9 cellular contexts compared by ENCODE assay signal in genomic region chr6:163793584-163793983, GRCh38.
DNase-seq lines count a peak whose midpoint lies in the region; ATAC-seq and TF ChIP-seq lines count a peak whose summit lies in the region.
"Had no signal": no experiment of that assay in that cellular context is flagged by ENCODE, and none has a peak within 500 bp of the region (broad histone marks: within the 10 kb centered on the region; RNA-seq: fewer than 3 reads in every experiment).

No MANE protein-coding gene starts in this region.

- no peak overlapping the region for H3K27ac ChIP-seq in GM23338 (ENCODE audit: low read depth)
- H3K27ac ChIP-seq in MM.1S (ENCODE audit: low read length): no peak overlapping the region

- no peaks in the 10 kb centered on the region for H3K36me3 ChIP-seq in GM23338 (ENCODE audit: insufficient read depth)
- H3K36me3 ChIP-seq in MM.1S (replicated peaks; ENCODE audit: insufficient read depth, low read length): no peaks in the 10 kb centered on the region

- peaks cover 8% of the 10 kb centered on the region for H3K9me2 ChIP-seq in GM23338 (ENCODE audit: insufficient read depth)
- no peaks in the 10 kb centered on the region for H3K9me2 ChIP-seq in MM.1S (replicated peaks; ENCODE audit: insufficient read depth, low read length)

- no peak overlapping the region for H3K9ac ChIP-seq in MM.1S (ENCODE audit: low read length)

- peaks cover 8% of the 10 kb centered on the region; the same call in 2 of the 3 replicates for H3K4me1 Mint-ChIP-seq in GM23338

- H3K27me3 Mint-ChIP-seq in GM23338 (ENCODE audit: insufficient read depth, low read depth, poor library complexity): no peaks in the 10 kb centered on the region

- DNase-seq in RKO (ENCODE audit: low spot score) (peak; percentile 29), omental fat pad (ENCODE audit: low spot score) (no peak), NCI-H748 (lab: John Stamatoyannopoulos, UW; ENCODE audit: unreplicated experiment) (no peak), GM23338 (ENCODE audit: low spot score) (no peak), MM.1S (no peak), NCI-H446 treated with DMSO at 0.1 percent for 48 hours (lab: John Stamatoyannopoulos, UW) (no peak)
- DNase-seq: small intestine had no signal

- no peaks in the 10 kb centered on the region for H3K4me1 ChIP-seq in GM23338 (ENCODE audit: insufficient read depth)
- no peaks in the 10 kb centered on the region for H3K4me1 ChIP-seq in MM.1S (ENCODE audit: low read length)

- H3K27me3 ChIP-seq in GM23338 (ENCODE audit: insufficient read depth) (no peaks in the 10 kb centered on the region), MM.1S (replicated peaks; ENCODE audit: insufficient read depth, low read length) (no peaks in the 10 kb centered on the region)

- H3K27ac Mint-ChIP-seq in GM23338: no peak overlapping the region

- no peaks in the 10 kb centered on the region for H3K9me3 ChIP-seq in MM.1S (replicated peaks; ENCODE audit: insufficient read depth, low read length)

- H3K9me3 Mint-ChIP-seq in GM23338: no peaks in the 10 kb centered on the region

- H3K4me3 Mint-ChIP-seq in GM23338: no peak overlapping the region

- H4K20me1 ChIP-seq in GM23338 (replicated peaks; ENCODE audit: insufficient read depth): no peaks in the 10 kb centered on the region
- no peaks in the 10 kb centered on the region for H4K20me1 ChIP-seq in MM.1S (ENCODE audit: insufficient read depth, low read length)

- H3F3A ChIP-seq in GM23338 (replicated peaks; ENCODE audit: low read depth) (no peaks in the 10 kb centered on the region), MM.1S (ENCODE audit: insufficient read depth, low read length) (no peaks in the 10 kb centered on the region)

- TF ChIP-seq CTCF in omental fat pad (IDR thresholded peaks at IDR 0.05) (no peak), GM23338 (conservative IDR thresholded peaks at IDR 0.05; ENCODE audit: low read depth in 2 of 2) (no peak), MM.1S (IDR thresholded peaks at IDR 0.05; ENCODE audit: low read length) (no peak)

- peak; percentile 99 for ATAC-seq in GM18868 (IDR thresholded peaks at IDR 0.05; ENCODE audit: unreplicated experiment)
- peak; percentile 90 for ATAC-seq in HG02642 (IDR thresholded peaks at IDR 0.05; ENCODE audit: poor library complexity, unreplicated experiment)
- peak; percentile 54 for ATAC-seq in omental fat pad (ENCODE audit: low FRiP score)
- no peak for ATAC-seq in GM23338

- no peaks in the 10 kb centered on the region for H3K36me3 Mint-ChIP-seq in GM23338 (ENCODE audit: low read depth)

- H3K4me3 ChIP-seq in GM23338 (no peak overlapping the region), MM.1S (ENCODE audit: low read length) (no peak overlapping the region)

- H3K79me2 ChIP-seq in GM23338 (replicated peaks; ENCODE audit: insufficient read depth): no peaks in the 10 kb centered on the region
- no peaks in the 10 kb centered on the region for H3K79me2 ChIP-seq in MM.1S (ENCODE audit: low read length)

- no peak overlapping the region for H2AFZ ChIP-seq in GM23338
- no peak overlapping the region for H2AFZ ChIP-seq in MM.1S (ENCODE audit: low read length)

- no peak overlapping the region for H3K4me2 ChIP-seq in GM23338
- H3K4me2 ChIP-seq in MM.1S (ENCODE audit: low read depth, low read length): no peak overlapping the region

TF ChIP-seq in GM23338, 12 proteins besides CTCF, POLR2A, EP300 and RAD21 (continues in another document):
- TF ChIP-seq ZNF331 (CRISPR knock-in tag; IDR thresholded peaks at IDR 0.05; ENCODE audit: low read depth) (no peak), EZH2 (IDR thresholded peaks at IDR 0.05; ENCODE audit: low read depth, unreplicated experiment) (no peak), POLR2AphosphoS5 (IDR thresholded peaks at IDR 0.05; ENCODE audit: low read depth) (no peak), EZH2phosphoT487 (IDR thresholded peaks at IDR 0.05; ENCODE audit: unreplicated experiment) (no peak), STAT1 (IDR thresholded peaks at IDR 0.05; ENCODE audit: unreplicated experiment) (no peak), ZNF114 (CRISPR knock-in tag; IDR thresholded peaks at IDR 0.05) (no peak), JUNB (IDR thresholded peaks at IDR 0.05; ENCODE audit: unreplicated experiment) (no peak), ETS1 (IDR thresholded peaks at IDR 0.05) (no peak), NANOG (IDR thresholded peaks at IDR 0.05; ENCODE audit: borderline replicate concordance) (no peak), REST (IDR thresholded peaks at IDR 0.05; ENCODE audit: unreplicated experiment) (no peak)
